Comparison of ENCODE assay signal across 11 cellular contexts in the genomic region with DNA sequence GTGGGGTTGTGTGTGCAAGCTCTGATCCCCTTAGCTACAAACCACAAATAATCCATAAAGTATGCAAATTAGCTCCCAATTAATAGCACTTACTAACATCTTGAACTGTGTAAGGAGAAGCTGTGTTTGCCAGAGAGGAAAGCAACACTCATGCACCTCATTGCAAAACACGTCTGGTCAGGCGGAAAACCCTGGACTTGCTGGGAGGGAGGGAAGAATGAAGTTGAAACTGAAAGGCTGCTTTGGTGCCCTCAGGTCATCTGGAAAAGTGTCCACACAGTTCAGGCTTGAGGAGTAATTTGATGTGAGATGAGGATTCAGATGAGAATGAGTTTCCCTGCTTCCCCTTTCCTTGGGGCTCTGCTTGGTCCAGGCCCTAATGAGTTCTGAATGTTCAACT.
A peak's percentile ranks its signal among the peaks of the same experiment; 100 is the strongest.
DNase-seq lines count a peak whose midpoint lies in the region; ATAC-seq and TF ChIP-seq lines count a peak whose summit lies in the region.
"Had no signal": no experiment of that assay in that cellular context is flagged by ENCODE, and none has a peak within 500 bp of the region (broad histone marks: within the 10 kb centered on the region; RNA-seq: fewer than 3 reads in every experiment).

No MANE protein-coding gene starts in this region.

- H3K9me3 ChIP-seq in gastrocnemius medialis (no peaks in the 10 kb centered on the region), H9 (ENCODE audit: control insufficient read depth, low read depth, low read length) (no peaks in the 10 kb centered on the region)

- intact Hi-C loops in gastrocnemius medialis (cut with DNase I; ENCODE audit: low total_unique reads): no loop called here

- no peak overlapping the region for H4K91ac ChIP-seq in H9 (ENCODE audit: insufficient read length, low read depth, low read length)

- H3K9me3 Mint-ChIP-seq in H9: peaks cover 18 to 23% of the 10 kb centered on the region in 2 experiments

- no peak overlapping the region for H2BK15ac ChIP-seq in H9 (ENCODE audit: low read depth, low read length)

- no peak overlapping the region for H2AK5ac ChIP-seq in H9 (ENCODE audit: insufficient read length, low read length)

- H3K36me3 Mint-ChIP-seq in H9 (ENCODE audit: insufficient read depth in 1 of 3, low read depth in 3 of 3): peaks cover 9 to 14% (median 11%) of the 10 kb centered on the region in 3 experiments; a peak in 5 of 7 replicates
- H3K36me3 Mint-ChIP-seq: activated naive CD8-positive, alpha-beta T cell treated with anti-CD3 and anti-CD28 coated beads, Interleukin-2, amount 10 ng/mL, durations not matched to agents 7 days and 5 days had no signal

- no peak overlapping the region for H4K5ac ChIP-seq in H9 (ENCODE audit: insufficient read length, low read depth, low read length)

- WGBS in H9 (ENCODE audit: extremely low coverage, insufficient read length, low lambda C conversion rate): no CpG with 5 or more reads among the region's 2 CpGs

- TF ChIP-seq POLR2A in gastrocnemius medialis (IDR thresholded peaks at IDR 0.05): no peak

- H3K27ac Mint-ChIP-seq in H9: peak overlapping the region in 1 of 3 experiments; percentile 55; a peak in 2 of 7 replicates
- H3K27ac Mint-ChIP-seq: activated naive CD8-positive, alpha-beta T cell treated with anti-CD3 and anti-CD28 coated beads, Interleukin-2, amount 10 ng/mL, durations not matched to agents 7 days and 5 days had no signal

- no peaks in the 10 kb centered on the region for H3K79me2 ChIP-seq in H9 (ENCODE audit: insufficient read depth, low read length)

- no peak overlapping the region for H3K23ac ChIP-seq in H9 (ENCODE audit: insufficient read length, low read depth, low read length)

- H3K18ac ChIP-seq in H9 (ENCODE audit: insufficient read length, low read depth, low read length): no peak overlapping the region

- peak overlapping the region; percentile 26 for H3K4me3 ChIP-seq in fibroblast of the aortic adventitia (ENCODE audit: low read depth, low read length)
- peak overlapping the region; percentile 34 to 47 (median 42) for H3K4me3 ChIP-seq in gastrocnemius medialis

- H3K27me3 Mint-ChIP-seq in H9 (ENCODE audit: low read depth): no peaks in the 10 kb centered on the region; the same call in 1 of the 2 replicates

- H4K20me1 ChIP-seq in H9 (ENCODE audit: control insufficient read depth, insufficient read depth, insufficient read length): no peaks in the 10 kb centered on the region

- peak overlapping the region; percentile 82 to 92 (median 86) for H3K27ac ChIP-seq in gastrocnemius medialis
- H3K27ac ChIP-seq in H9 (ENCODE audit: insufficient read length, low read depth, low read length): no peak overlapping the region

- no peaks in the 10 kb centered on the region for H3K79me1 ChIP-seq in H9 (ENCODE audit: insufficient read depth, low read depth, low read length, poor library complexity, severe bottlenecking)

- no peak overlapping the region for H3K14ac ChIP-seq in H9 (ENCODE audit: insufficient read depth, low read length)

- no peak overlapping the region for H3K4me2 ChIP-seq in H9 (ENCODE audit: insufficient read depth, insufficient read length, low read length)

- no peak overlapping the region for H4K8ac ChIP-seq in H9 (replicated peaks; ENCODE audit: insufficient read length, low read depth, low read length)

- H3K36me3 ChIP-seq in gastrocnemius medialis: no peaks in the 10 kb centered on the region

- H2BK12ac ChIP-seq in H9 (ENCODE audit: insufficient read length, low read depth, low read length): no peak overlapping the region

- no peak overlapping the region for H3K56ac ChIP-seq in H9 (ENCODE audit: insufficient read length, low read depth, low read length)

- H3K23me2 ChIP-seq in H9 (ENCODE audit: insufficient read length, low read depth, low read length, poor library complexity, severe bottlenecking): no peaks in the 10 kb centered on the region

- TF ChIP-seq CTCF in fibroblast of the aortic adventitia (IDR thresholded peaks at IDR 0.05; ENCODE audit: insufficient read depth, low read length): no peak
- no peak for TF ChIP-seq CTCF in gastrocnemius medialis (IDR thresholded peaks at IDR 0.05 in 4 of 5, conservative IDR thresholded peaks at IDR 0.05 in 1 of 5)
- TF ChIP-seq CTCF in H9 (conservative IDR thresholded peaks at IDR 0.05): no peak

- H3K27me3 ChIP-seq in gastrocnemius medialis: no peaks in the 10 kb centered on the region
- H3K27me3 ChIP-seq in H9 (ENCODE audit: insufficient read depth, low read length): no peaks in the 10 kb centered on the region; the same call in 1 of the 2 replicates

- H2BK120ac ChIP-seq in H9 (ENCODE audit: low read depth, low read length, poor library complexity, severe bottlenecking): no peak overlapping the region

- ATAC-seq in SK-N-SH treated with all-trans-retinoic acid at 6 μM for 48 hours (peak; percentile 63), gastrocnemius medialis (peak; percentile 62 to 75), GM19463 (IDR thresholded peaks at IDR 0.05; ENCODE audit: unreplicated experiment) (no peak), GM21737 (IDR thresholded peaks at IDR 0.05; ENCODE audit: unreplicated experiment) (no peak)

- no peak overlapping the region for H3K4ac ChIP-seq in H9 (ENCODE audit: low read depth, low read length)

- peaks cover 18 to 19% of the 10 kb centered on the region in 2 donors for H3K4me1 ChIP-seq in gastrocnemius medialis
- H3K4me1 ChIP-seq in H9 (ENCODE audit: insufficient read depth, low read length): no peaks in the 10 kb centered on the region

- in situ Hi-C loops in gastrocnemius medialis (cut with MboI; ENCODE audit: low sequenced_read_pairs in 4 of 4): no loop called here

- H3T11ph ChIP-seq in H9 (ENCODE audit: low read length): no peak overlapping the region

- no peak overlapping the region for H2BK20ac ChIP-seq in H9 (ENCODE audit: low read depth, low read length, poor library complexity, severe bottlenecking)

- no peak overlapping the region for H3K4me3 Mint-ChIP-seq in H9
- H3K4me3 Mint-ChIP-seq: activated naive CD8-positive, alpha-beta T cell treated with anti-CD3 and anti-CD28 coated beads, Interleukin-2, amount 10 ng/mL, durations not matched to agents 7 days and 5 days had no signal

- H2BK5ac ChIP-seq in H9 (ENCODE audit: insufficient read length, low read length): no peak overlapping the region

- DNase-seq in ELF-1 (ENCODE audit: low read depth, low spot score): peak; percentile 16
- peak; percentile 88 for DNase-seq in fibroblast of the aortic adventitia (ENCODE audit: low read depth)
- DNase-seq in gastrocnemius medialis: peak in 1 of 2 donors; percentile 55
- DNase-seq in NCI-H446 treated with DMSO at 0.1 percent for 48 hours (lab: John Stamatoyannopoulos, UW): no peak
- no peak for DNase-seq in H9
- DNase-seq: activated CD4-positive, CD25-positive, alpha-beta regulatory T cell treated with anti-CD3 and anti-CD28 coated beads, Interleukin-2, amount 50 U/mL, for 72 hours; activated naive CD8-positive, alpha-beta T cell treated with anti-CD3 and anti-CD28 coated beads, Interleukin-2, amount 10 ng/mL, durations not matched to agents 7 days and 5 days; Kasumi-1 had no signal

- no peak overlapping the region for H2AFZ ChIP-seq in H9 (ENCODE audit: low read length)

- no peak overlapping the region for H3K9ac ChIP-seq in H9 (ENCODE audit: extremely low read depth, insufficient read length, low read length)

- H3K4me1 Mint-ChIP-seq in H9: peaks cover 2 to 4% of the 10 kb centered on the region in 2 experiments; a peak in 2 of 4 replicates
- H3K4me1 Mint-ChIP-seq: activated naive CD8-positive, alpha-beta T cell treated with anti-CD3 and anti-CD28 coated beads, Interleukin-2, amount 10 ng/mL, durations not matched to agents 7 days and 5 days had no signal

TF ChIP-seq in SK-N-SH treated with all-trans-retinoic acid at 6 μM for 48 hours, 23 proteins besides CTCF, POLR2A, EP300 and RAD21:
- TF ChIP-seq SNAI2 (CRISPR knock-in tag; IDR thresholded peaks at IDR 0.05): no peak

Comparison
In these comparisons a context has a peak if more than half of its experiments do, and no peak if none do; other contexts are left out.
1. DNase-seq: peak in ELF-1 (single experiment) and fibroblast of the aortic adventitia (single experiment); none in NCI-H446 treated with DMSO at 0.1 percent for 48 hours (single experiment) and H9 (single experiment).
2. ATAC-seq: peak in SK-N-SH treated with all-trans-retinoic acid at 6 μM for 48 hours (single experiment) and gastrocnemius medialis (2 of 2); none in GM19463 (single experiment) and GM21737 (single experiment).